17 cellular contexts compared by ENCODE assay signal in the genomic region with DNA sequence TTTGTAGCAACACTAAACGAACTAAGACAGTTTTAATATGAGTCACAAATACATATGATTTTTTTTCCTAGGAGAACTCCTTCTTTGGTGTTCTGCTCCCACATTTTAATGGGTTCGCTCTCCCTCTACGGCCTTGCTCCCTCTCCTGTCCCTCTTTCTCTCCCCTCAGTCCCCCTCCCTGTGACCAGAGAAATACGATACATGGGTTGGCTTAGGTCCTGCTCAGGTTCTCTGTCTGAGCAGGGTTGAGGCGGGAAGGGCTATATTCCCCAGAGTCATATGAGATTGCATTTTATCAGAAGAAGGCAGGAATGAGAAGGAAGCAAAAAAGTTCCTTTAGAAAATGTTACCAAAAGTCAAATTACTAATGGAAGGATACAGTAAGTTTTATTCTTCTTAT. TPM values are rescaled to one million over a fixed set of nuclear protein-coding genes. Genes with fewer than 3 reads are reported as not detected.
"Had no signal": no experiment of that assay in that cellular context is flagged by ENCODE, and none has a peak within 500 bp of the region (broad histone marks: within the 10 kb centered on the region; RNA-seq: fewer than 3 reads in every experiment).

No MANE protein-coding gene starts in this region.

- H3K27ac Mint-ChIP-seq: activated naive CD8-positive, alpha-beta T cell; activated T-cell treated with anti-CD3 and anti-CD28 coated beads, Interleukin-2, amount 50 U/mL, for 24 hours; endodermal cell; naive B cell; stimulated activated memory B cell treated with anti-CD40 and anti-IgM and Interleukin-4, amounts not matched to agents 10 μg/mL and 1 μg/mL and 100 μg/mL, for 72 hours had no signal

- DNase-seq: activated effector memory CD4-positive, alpha-beta T cell treated with anti-CD3 and anti-CD28 coated beads, Interleukin-2, amount 50 U/mL, for 16 hours; activated T-cell treated with anti-CD3 and anti-CD28 coated beads, Interleukin-2, amount 50 U/mL, for 24 hours; dermis blood vessel endothelial cell; endodermal cell; erythroblast; naive B cell; tibial artery had no signal

- H3K4me3 Mint-ChIP-seq: activated naive CD8-positive, alpha-beta T cell; activated T-cell treated with anti-CD3 and anti-CD28 coated beads, Interleukin-2, amount 50 U/mL, for 24 hours; endodermal cell; naive B cell; stimulated activated memory B cell treated with anti-CD40 and anti-IgM and Interleukin-4, amounts not matched to agents 10 μg/mL and 1 μg/mL and 100 μg/mL, for 72 hours had no signal

- H3K36me3 Mint-ChIP-seq: stimulated activated memory B cell treated with anti-CD40 and anti-IgM and Interleukin-4, amounts not matched to agents 10 μg/mL and 1 μg/mL and 100 μg/mL, for 72 hours had no signal

- H3K9me3 ChIP-seq: breast epithelium, neutrophil, tibial artery had no signal

- H3K36me3 ChIP-seq: breast epithelium, neutrophil, right atrium auricular region, tibial artery had no signal

- H3K4me1 ChIP-seq: breast epithelium had no signal

- H3K27ac ChIP-seq: breast epithelium, hepatocyte, neutrophil, right atrium auricular region, tibial artery had no signal

- H3K27me3 ChIP-seq: breast epithelium, hepatocyte, right atrium auricular region, tibial artery had no signal

- H3K9me3 Mint-ChIP-seq: activated T-cell treated with anti-CD3 and anti-CD28 coated beads, Interleukin-2, amount 50 U/mL, for 24 hours; endodermal cell had no signal

- H3K4me3 ChIP-seq: breast epithelium, hepatocyte, lung, right atrium auricular region, smooth muscle cell, tibial artery had no signal

RNA-seq across cellular contexts. Expression of a gene that starts 44.6 kb away (rescaled TPM):
- total RNA-seq: breast epithelium, cerebellum, dermis blood vessel endothelial cell, endodermal cell, hepatocyte, lung, posterior vena cava, right atrium auricular region, smooth muscle cell had no signal
- polyA plus RNA-seq: hepatocyte, lung, smooth muscle cell had no signal
